8 cellular contexts compared by ENCODE assay signal in genomic region chrX:119565110-119565663, GRCh38. TPM values are rescaled to one million over a fixed set of nuclear protein-coding genes. Genes with fewer than 3 reads are reported as not detected.
DNase-seq lines count a peak whose midpoint lies in the region; ATAC-seq, FAIRE-seq and TF ChIP-seq lines count a peak whose summit lies in the region.

STEEP1 (minus strand) TSS chrX:119565409; CDS start chrX:119565355, 54 bp downstream.

- H3K27ac ChIP-seq in coronary artery, result peak within 1 kb of the TSS; percentile 62 to 70

- TF ChIP-seq CTCF in coronary artery (IDR thresholded peaks at IDR 0.05), result no peak

- intact Hi-C loops in left colon (cut with DNase I, micrococcal nuclease), result no loop called here

- FAIRE-seq in GM19239 (lab: Jason Lieb, UNC), result peak; percentile 100

- H3K4me3 ChIP-seq in coronary artery, result peak within 1 kb of the TSS; percentile 66

- peak; percentile 89 for DNase-seq in Ammon's horn (ENCODE audit: low spot score)
- DNase-seq in GM19239 (ENCODE audit: insufficient read length, low spot score), result peak; percentile 65
- DNase-seq in NCI-H526 treated with DMSO at 0.1 percent for 48 hours (lab: John Stamatoyannopoulos, UW), result peak; percentile 87
- peak; percentile 91 for DNase-seq in activated CD4-positive, alpha-beta T cell treated with anti-CD3 and anti-CD28 coated beads for 48 hours
- DNase-seq in coronary artery (ENCODE audit: low spot score), result peak; percentile 90
- DNase-seq in left colon, result peak; percentile 88 to 92
- DNase-seq in stimulated activated CD4-positive, alpha-beta T cell treated with anti-CD3 and anti-CD28 coated beads, Interleukin-1b, Interleukin-23, amount 100 ng/mL, for 4 hours (ENCODE audit: low read depth in 2 of 2), result peak; percentile 71 to 74

- ATAC-seq in HG03469 (IDR thresholded peaks at IDR 0.05; ENCODE audit: unreplicated experiment) (peak; percentile 70), left colon (peak; percentile 99)

RNA-seq across cellular contexts. Expression of gene STEEP1, which starts in this region (rescaled TPM):
- total RNA-seq in left colon, result 10 to 100 TPM; 15.9 to 21.2 TPM

Comparison
In these comparisons a context has a peak if more than half of its experiments do, and no peak if none do; other contexts are left out.
1. Peak in every context shown above with its lines: DNase-seq, ATAC-seq, H3K4me3 ChIP-seq and H3K27ac ChIP-seq.